ENCODE assay signal across 2 cellular contexts in genomic region chr11:64713781-64714363, GRCh38.
TF ChIP-seq lines count a peak whose summit lies in the region.

No MANE protein-coding gene starts in this region.

TF ChIP-seq in H1, 55 proteins besides CTCF, POLR2A, EP300 and RAD21:
- no peak for TF ChIP-seq CBX5 (IDR thresholded peaks at IDR 0.05; ENCODE audit: low read depth, low read length)
- peak; percentile 7 for TF ChIP-seq ASH2L (IDR thresholded peaks at IDR 0.05; ENCODE audit: low read length)
- no peak for TF ChIP-seq JUND (IDR thresholded peaks at IDR 0.05; ENCODE audit: low read length)
- no peak for TF ChIP-seq POLR2AphosphoS5 (IDR thresholded peaks at IDR 0.05; ENCODE audit: low read depth, low read length)
- no peak for TF ChIP-seq ZNF274 (IDR thresholded peaks at IDR 0.05; ENCODE audit: borderline replicate concordance, extremely low read depth, low read length)
- no peak for TF ChIP-seq RNF2 (IDR thresholded peaks at IDR 0.05; ENCODE audit: borderline replicate concordance, low read depth, low read length, missing control alignments, poor library complexity, severe bottlenecking)

TF ChIP-seq in neural cell, 6 proteins besides CTCF, POLR2A, EP300 and RAD21:
- no peak for TF ChIP-seq REST (IDR thresholded peaks at IDR 0.05; ENCODE audit: borderline replicate concordance)
- TF ChIP-seq MXI1 (conservative IDR thresholded peaks at IDR 0.05; ENCODE audit: poor library complexity, severe bottlenecking), result peak; percentile 12
